In genomic region chr1:60573726-60574409, GRCh38 we compare ENCODE assay signal across 13 cellular contexts.
DNase-seq lines count a peak whose midpoint lies in the region; ATAC-seq, FAIRE-seq and TF ChIP-seq lines count a peak whose summit lies in the region.
"Had no signal": no experiment of that assay in that cellular context is flagged by ENCODE, and none has a peak within 500 bp of the region (broad histone marks: within the 10 kb centered on the region; RNA-seq: fewer than 3 reads in every experiment).

No MANE protein-coding gene starts in this region.

- H3K27me3 ChIP-seq in ascending aorta (no peaks in the 10 kb centered on the region), keratinocyte (ENCODE audit: control insufficient read depth, extremely low read depth, insufficient read depth, low read length) (no peaks in the 10 kb centered on the region)

- H3K4me2 ChIP-seq in A549 (0 out of 3 replicates have a peak overlapping the region, but pooled peaks have one; percentile 10), keratinocyte (ENCODE audit: control insufficient read depth, extremely low read depth, insufficient read depth, low read depth, low read length) (peak overlapping the region; percentile 58)

- H3K9me1 ChIP-seq in keratinocyte (ENCODE audit: control insufficient read depth, extremely low read depth, insufficient read depth, low read length) = no peaks in the 10 kb centered on the region

- H2AFZ ChIP-seq in keratinocyte (ENCODE audit: control insufficient read depth, low read length) = no peak overlapping the region

- TF ChIP-seq RAD21 in A549 (conservative IDR thresholded peaks at IDR 0.05 in 1 of 2, IDR thresholded peaks at IDR 0.05 in 1 of 2) (no peak), Ishikawa (IDR thresholded peaks at IDR 0.05; ENCODE audit: low read depth) (no peak)

- ATAC-seq in A549 = no peak
- no peak for ATAC-seq in GM18511 (IDR thresholded peaks at IDR 0.05; ENCODE audit: unreplicated experiment)
- ATAC-seq in GM18498 (IDR thresholded peaks at IDR 0.05; ENCODE audit: unreplicated experiment) = no peak

- H3K4me3 Mint-ChIP-seq in progenitor cell of endocrine pancreas (ENCODE audit: low read depth) = no peak overlapping the region
- no peak overlapping the region for H3K4me3 Mint-ChIP-seq in activated CD4-positive, alpha-beta memory T cell treated with anti-CD3 and anti-CD28 coated beads, Interleukin-2, amount 10 ng/mL, durations not matched to agents 7 days and 5 days
- H3K4me3 Mint-ChIP-seq: CD4-positive, CD25-positive, alpha-beta regulatory T cell; dendritic cell treated with granulocyte-macrophage colony-stimulating factor and Interleukin-4, amounts not matched to agents 40 ng/mL and 50 ng/mL, for 4 days; mesothelial cell of epicardium had no signal

- H3K9me3 ChIP-seq in A549 (no peaks in the 10 kb centered on the region), ascending aorta (no peaks in the 10 kb centered on the region), keratinocyte (ENCODE audit: control insufficient read depth, low read depth, low read length) (no peaks in the 10 kb centered on the region)

- H3K4me3 ChIP-seq in A549 = no peak overlapping the region
- H3K4me3 ChIP-seq in ascending aorta = no peak overlapping the region
- peak overlapping the region in 1 of 3 experiments; percentile 11 for H3K4me3 ChIP-seq in keratinocyte (ENCODE audit: control insufficient read depth in 2 of 3, extremely low read depth in 1 of 3, insufficient read depth in 2 of 3, low read depth in 1 of 3, low read length in 3 of 3)

- no peaks in the 10 kb centered on the region for H3K9me3 Mint-ChIP-seq in progenitor cell of endocrine pancreas (ENCODE audit: low read depth)
- H3K9me3 Mint-ChIP-seq in activated CD4-positive, alpha-beta memory T cell treated with anti-CD3 and anti-CD28 coated beads, Interleukin-2, amount 10 ng/mL, durations not matched to agents 7 days and 5 days = no peaks in the 10 kb centered on the region
- H3K9me3 Mint-ChIP-seq: dendritic cell treated with granulocyte-macrophage colony-stimulating factor and Interleukin-4, amounts not matched to agents 40 ng/mL and 50 ng/mL, for 4 days had no signal

- intact Hi-C loops in ascending aorta (cut with DNase I) = loop anchor here (2.0 kb wide), 1 partner anchor 69 kb away; no protein-coding TSS in a partner anchor

- dilution Hi-C loops in keratinocyte (cut with MboI; ENCODE audit: extremely low pct_ligation_motif_present, low sequenced_read_pairs) = no loop called here

- peaks cover 9% of the 10 kb centered on the region for H3K4me1 Mint-ChIP-seq in progenitor cell of endocrine pancreas (ENCODE audit: low read depth)
- H3K4me1 Mint-ChIP-seq in activated CD4-positive, alpha-beta memory T cell treated with anti-CD3 and anti-CD28 coated beads, Interleukin-2, amount 10 ng/mL, durations not matched to agents 7 days and 5 days = no peaks in the 10 kb centered on the region
- H3K4me1 Mint-ChIP-seq: CD4-positive, CD25-positive, alpha-beta regulatory T cell had no signal

- no peaks in the 10 kb centered on the region for H4K20me1 ChIP-seq in keratinocyte (ENCODE audit: control insufficient read depth, extremely low read depth, insufficient read depth, low read length)

- H3K79me2 ChIP-seq in keratinocyte (ENCODE audit: control insufficient read depth, insufficient read depth, low read length) = no peaks in the 10 kb centered on the region

- no peak overlapping the region for H3K9ac ChIP-seq in keratinocyte (ENCODE audit: control insufficient read depth, extremely low read depth, insufficient read depth, low read length)

- TF ChIP-seq POLR2A in A549 (IDR thresholded peaks at IDR 0.05; ENCODE audit: low read length) = no peak

- CTCF ChIA-PET in A549 (lab: Yijun Ruan, JAX) = interaction anchor here (1.2 kb wide), 1 partner anchor 10 kb away, joined by 3 read pairs; no protein-coding TSS in a partner anchor
- CTCF ChIA-PET in activated CD4-positive, alpha-beta memory T cell treated with anti-CD3 and anti-CD28 coated beads, Interleukin-2, amount 10 ng/mL, durations not matched to agents 7 days and 5 days (lab: Charles Lee) = no interaction called here

- no peaks in the 10 kb centered on the region for H3K27me3 Mint-ChIP-seq in progenitor cell of endocrine pancreas
- H3K27me3 Mint-ChIP-seq in activated CD4-positive, alpha-beta memory T cell treated with anti-CD3 and anti-CD28 coated beads, Interleukin-2, amount 10 ng/mL, durations not matched to agents 7 days and 5 days = no peaks in the 10 kb centered on the region
- H3K27me3 Mint-ChIP-seq: CD4-positive, CD25-positive, alpha-beta regulatory T cell; dendritic cell treated with granulocyte-macrophage colony-stimulating factor and Interleukin-4, amounts not matched to agents 40 ng/mL and 50 ng/mL, for 4 days had no signal

- H3K4me1 ChIP-seq in A549 = 0 out of 3 replicates have a peak, but pooled peaks cover 3% of the 10 kb centered on the region
- H3K4me1 ChIP-seq in ascending aorta = peaks cover 3 to 22% of the 10 kb centered on the region in 2 donors
- peaks cover 34% of the 10 kb centered on the region for H3K4me1 ChIP-seq in keratinocyte (ENCODE audit: control insufficient read depth, extremely low read depth, insufficient read depth, low read length)

- H3K36me3 ChIP-seq in ascending aorta (no peaks in the 10 kb centered on the region), keratinocyte (ENCODE audit: control insufficient read depth in 2 of 2, extremely low read depth in 1 of 2, insufficient read depth in 2 of 2, low read length in 2 of 2) (no peaks in the 10 kb centered on the region)

- POLR2A ChIA-PET in A549 (lab: Yijun Ruan, JAX) = no interaction called here
- POLR2A ChIA-PET in activated CD4-positive, alpha-beta memory T cell treated with anti-CD3 and anti-CD28 coated beads, Interleukin-2, amount 10 ng/mL, durations not matched to agents 7 days and 5 days (lab: Charles Lee) = no interaction called here

- H3K27ac Mint-ChIP-seq in progenitor cell of endocrine pancreas = no peak overlapping the region
- no peak overlapping the region for H3K27ac Mint-ChIP-seq in activated CD4-positive, alpha-beta memory T cell treated with anti-CD3 and anti-CD28 coated beads, Interleukin-2, amount 10 ng/mL, durations not matched to agents 7 days and 5 days
- H3K27ac Mint-ChIP-seq: CD4-positive, CD25-positive, alpha-beta regulatory T cell; dendritic cell treated with granulocyte-macrophage colony-stimulating factor and Interleukin-4, amounts not matched to agents 40 ng/mL and 50 ng/mL, for 4 days; mesothelial cell of epicardium had no signal

- TF ChIP-seq CTCF in A549 (IDR thresholded peaks at IDR 0.05) (no peak), ascending aorta (IDR thresholded peaks at IDR 0.05) (no peak), keratinocyte (optimal IDR thresholded peaks at IDR 0.05 in 1 of 3, IDR thresholded peaks at IDR 0.05 in 1 of 3, conservative IDR thresholded peaks at IDR 0.05 in 1 of 3; ENCODE audit: extremely low read depth in 1 of 3, insufficient read depth in 2 of 3, low read length in 3 of 3) (no peak), progenitor cell of endocrine pancreas (IDR thresholded peaks at IDR 0.05; ENCODE audit: unreplicated experiment) (no peak)

- TF ChIP-seq EP300 in A549 (IDR thresholded peaks at IDR 0.05) (no peak), Ishikawa (IDR thresholded peaks at IDR 0.05; ENCODE audit: borderline replicate concordance) (no peak)

- FAIRE-seq in A549 (lab: Jason Lieb, UNC) = no peak
- FAIRE-seq in keratinocyte (lab: Jason Lieb, UNC) = peak; percentile 93
- FAIRE-seq: RCC 7860 had no signal

- DNase-seq in A549 (ENCODE audit: low read depth in 1 of 2, low spot score in 1 of 2) (peak in 1 of 2 experiments; percentile 25), ascending aorta (ENCODE audit: low spot score in 2 of 2) (peak in 1 of 2 donors; percentile 67), keratinocyte (ENCODE audit: low read depth, low spot score) (peak; percentile 21), progenitor cell of endocrine pancreas (ENCODE audit: low spot score, unreplicated experiment) (no peak)
- DNase-seq in activated CD4-positive, alpha-beta memory T cell treated with anti-CD3 and anti-CD28 coated beads, Interleukin-2, amount 10 ng/mL, durations not matched to agents 7 days and 5 days = no peak
- DNase-seq: CD4-positive, CD25-positive, alpha-beta regulatory T cell; stimulated activated CD4-positive, alpha-beta T cell treated with anti-CD3 and anti-CD28 coated beads, Interleukin-15, amount 100 ng/mL, for 24 hours had no signal

- no peaks in the 10 kb centered on the region for H3K36me3 Mint-ChIP-seq in progenitor cell of endocrine pancreas (ENCODE audit: insufficient read depth)
- no peaks in the 10 kb centered on the region for H3K36me3 Mint-ChIP-seq in activated CD4-positive, alpha-beta memory T cell treated with anti-CD3 and anti-CD28 coated beads, Interleukin-2, amount 10 ng/mL, durations not matched to agents 7 days and 5 days (ENCODE audit: low read depth)
- H3K36me3 Mint-ChIP-seq: CD4-positive, CD25-positive, alpha-beta regulatory T cell; mesothelial cell of epicardium had no signal

- H3K27ac ChIP-seq in A549 (no peak overlapping the region), ascending aorta (peak overlapping the region; percentile 58 to 71), keratinocyte (ENCODE audit: control insufficient read depth, insufficient read depth, low read length) (peak overlapping the region; percentile 75)

- WGBS in A549 (ENCODE audit: missing lambda C conversion rate) = 10% methylated on average over 3 of the region's 3 CpGs

TF ChIP-seq in A549, 52 proteins besides CTCF, POLR2A, EP300 and RAD21 (continues in another document):
- TF ChIP-seq TP53 (CRISPR knock-in tag; IDR thresholded peaks at IDR 0.05) = no peak
- TF ChIP-seq HOXB13 (CRISPR knock-in tag; IDR thresholded peaks at IDR 0.05; ENCODE audit: low read depth) = no peak
- no peak for TF ChIP-seq FOXS1 (CRISPR knock-in tag; IDR thresholded peaks at IDR 0.05)
- TF ChIP-seq, protein P1, sequence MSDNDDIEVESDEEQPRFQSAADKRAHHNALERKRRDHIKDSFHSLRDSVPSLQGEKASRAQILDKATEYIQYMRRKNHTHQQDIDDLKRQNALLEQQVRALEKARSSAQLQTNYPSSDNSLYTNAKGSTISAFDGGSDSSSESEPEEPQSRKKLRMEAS (IDR thresholded peaks at IDR 0.05) = no peak

TF ChIP-seq in Ishikawa, 13 proteins besides CTCF, POLR2A, EP300 and RAD21:
- TF ChIP-seq CREB1 (IDR thresholded peaks at IDR 0.05; ENCODE audit: low read depth) (no peak), TEAD4 (IDR thresholded peaks at IDR 0.05) (peak; percentile 76), FOXM1 (IDR thresholded peaks at IDR 0.05; ENCODE audit: borderline replicate concordance, low read depth) (no peak), TCF12 (IDR thresholded peaks at IDR 0.05; ENCODE audit: low read depth) (no peak), YY1 (IDR thresholded peaks at IDR 0.05; ENCODE audit: low read depth) (no peak), CEBPB (IDR thresholded peaks at IDR 0.05) (peak; percentile 58)
TF ChIP-seq in Ishikawa: peak in this region for 2.

Comparison
In these comparisons a context has a peak if more than half of its experiments do, and no peak if none do; other contexts are left out.
1. H3K27ac ChIP-seq: peak in ascending aorta (2 of 2) and keratinocyte (single experiment); none in A549 (0 of 2).